ENCODE assay signal across 8 cellular contexts in the genomic region with DNA sequence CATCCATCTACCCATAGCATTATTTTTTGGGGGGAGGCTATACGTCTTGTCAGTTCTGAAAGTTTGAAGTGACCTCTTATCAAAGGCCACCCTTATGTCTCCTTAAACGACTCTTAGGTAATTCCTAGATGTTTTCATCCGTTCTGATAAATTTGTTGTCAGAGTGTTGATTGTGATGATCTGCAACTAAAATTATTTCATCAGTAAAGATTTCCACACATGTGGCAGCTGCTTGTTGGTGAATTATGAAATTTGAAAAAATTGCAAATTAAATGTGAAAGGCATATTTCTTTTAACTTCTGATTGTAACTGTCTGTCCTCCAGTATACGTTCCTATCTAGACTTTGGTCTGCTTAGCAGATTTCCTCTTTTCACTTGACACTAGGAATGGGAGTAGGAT. TPM values are rescaled to one million over a fixed set of nuclear protein-coding genes. Genes with fewer than 3 reads are reported as not detected.
DNase-seq lines count a peak whose midpoint lies in the region; ATAC-seq, FAIRE-seq and TF ChIP-seq lines count a peak whose summit lies in the region.

No MANE protein-coding gene starts in this region.

- 1% methylated on average over 4 of the region's 4 CpGs for WGBS in HepG2 (ENCODE audit: low lambda C conversion rate)

- H3K4me2 ChIP-seq in HepG2 (ENCODE audit: low read depth, low read length), result peak overlapping the region; percentile 75

- no peak for TF ChIP-seq RAD21 in HepG2 (CRISPR knock-in tag; IDR thresholded peaks at IDR 0.05)

- no peak for ATAC-seq in HepG2

- DNase-seq in activated naive CD4-positive, alpha-beta T cell treated with anti-CD3 and anti-CD28 coated beads, Interleukin-2, amount 10 ng/mL, durations not matched to agents 7 days and 5 days, result no peak
- DNase-seq in activated naive CD4-positive, alpha-beta T cell (lab: John Stamatoyannopoulos, UW), result no peak
- DNase-seq in activated T-helper 2 cell treated with anti-CD3 and anti-CD28 coated beads, Interferon-gamma antibody, Interleukin-2, Interleukin-4, amounts not matched to agents 10 μg/mL and 5 μg/mL and 100 μg/mL, durations not matched to agents 14 hours and 24 hours and 36 hours (ENCODE audit: low spot score), result no peak
- DNase-seq in HepG2 (ENCODE audit: low spot score) (no peak), tibial artery (no peak), NCI-H524 (lab: John Stamatoyannopoulos, UW) (no peak), RPMI8226 (no peak), Ammon's horn (ENCODE audit: low spot score) (no peak)

- POLR2A ChIA-PET in HepG2 (lab: Yijun Ruan, JAX), result interaction anchor here (1.1 kb wide), 1 partner anchor 24 kb away, joined by 3 read pairs; no protein-coding TSS in a partner anchor

- H2AFZ ChIP-seq in HepG2 (ENCODE audit: low read length), result no peak overlapping the region

- peaks cover 10% of the 10 kb centered on the region for H3K27me3 Mint-ChIP-seq in activated naive CD4-positive, alpha-beta T cell treated with anti-CD3 and anti-CD28 coated beads, Interleukin-2, amount 10 ng/mL, durations not matched to agents 7 days and 5 days
- H3K27me3 Mint-ChIP-seq in activated T-helper 2 cell treated with anti-CD3 and anti-CD28 coated beads, Interferon-gamma antibody, Interleukin-2, Interleukin-4, amounts not matched to agents 10 μg/mL and 5 μg/mL and 100 μg/mL, durations not matched to agents 14 hours and 24 hours and 36 hours (ENCODE audit: low read depth), result peaks cover 5% of the 10 kb centered on the region

- H3K4me1 Mint-ChIP-seq in activated naive CD4-positive, alpha-beta T cell treated with anti-CD3 and anti-CD28 coated beads, Interleukin-2, amount 10 ng/mL, durations not matched to agents 7 days and 5 days, result peaks cover 61% of the 10 kb centered on the region
- H3K4me1 Mint-ChIP-seq in activated T-helper 2 cell treated with anti-CD3 and anti-CD28 coated beads, Interferon-gamma antibody, Interleukin-2, Interleukin-4, amounts not matched to agents 10 μg/mL and 5 μg/mL and 100 μg/mL, durations not matched to agents 14 hours and 24 hours and 36 hours (ENCODE audit: low read depth), result peaks cover 47% of the 10 kb centered on the region

- peak overlapping the region; percentile 92 to 100 (median 94); a peak in 5 of 6 replicates for H3K4me3 ChIP-seq in HepG2 (replicated peaks in 1 of 3; ENCODE audit: insufficient read depth in 1 of 3, low read depth in 2 of 3, low read length in 3 of 3)
- peak overlapping the region; percentile 72 to 98 for H3K4me3 ChIP-seq in tibial artery

- H3K27me3 ChIP-seq in HepG2 (ENCODE audit: control insufficient read depth in 1 of 2, insufficient read depth in 2 of 2, low read length in 2 of 2) (no peaks in the 10 kb centered on the region), tibial artery (no peaks in the 10 kb centered on the region)

- FAIRE-seq in HepG2 (lab: Jason Lieb, UNC), result peak; percentile 58

- H3K9me3 Mint-ChIP-seq in activated naive CD4-positive, alpha-beta T cell treated with anti-CD3 and anti-CD28 coated beads, Interleukin-2, amount 10 ng/mL, durations not matched to agents 7 days and 5 days, result no peaks in the 10 kb centered on the region
- no peaks in the 10 kb centered on the region for H3K9me3 Mint-ChIP-seq in activated T-helper 2 cell treated with anti-CD3 and anti-CD28 coated beads, Interferon-gamma antibody, Interleukin-2, Interleukin-4, amounts not matched to agents 10 μg/mL and 5 μg/mL and 100 μg/mL, durations not matched to agents 14 hours and 24 hours and 36 hours

- no peak for TF ChIP-seq POLR2A in HepG2 (IDR thresholded peaks at IDR 0.05; ENCODE audit: insufficient read depth in 1 of 2, low read depth in 2 of 2, low read length in 2 of 2)

- TF ChIP-seq CTCF in HepG2 (CRISPR knock-in tag; IDR thresholded peaks at IDR 0.05) (no peak), tibial artery (IDR thresholded peaks at IDR 0.05) (no peak)

- peaks cover 11% of the 10 kb centered on the region for H3K36me3 Mint-ChIP-seq in activated naive CD4-positive, alpha-beta T cell treated with anti-CD3 and anti-CD28 coated beads, Interleukin-2, amount 10 ng/mL, durations not matched to agents 7 days and 5 days
- peaks cover 35% of the 10 kb centered on the region for H3K36me3 Mint-ChIP-seq in activated T-helper 2 cell treated with anti-CD3 and anti-CD28 coated beads, Interferon-gamma antibody, Interleukin-2, Interleukin-4, amounts not matched to agents 10 μg/mL and 5 μg/mL and 100 μg/mL, durations not matched to agents 14 hours and 24 hours and 36 hours (ENCODE audit: low read depth)

- intact Hi-C loops in activated T-helper 2 cell treated with anti-CD3 and anti-CD28 coated beads, Interferon-gamma antibody, Interleukin-2, Interleukin-4, amounts not matched to agents 10 μg/mL and 5 μg/mL and 100 μg/mL, durations not matched to agents 14 hours and 24 hours and 36 hours (cut with micrococcal nuclease), result loop anchor here (10.0 kb wide), 2 partner anchors 87 to 937 kb away; partner anchors contain the start of gene WNK1
- intact Hi-C loops in HepG2 (cut with micrococcal nuclease; ENCODE audit: unreplicated experiment), result loop anchor here (2.0 to 5.0 kb wide), 4 partner anchors 15 to 100 kb away; no protein-coding TSS in a partner anchor
- intact Hi-C loops in tibial artery (cut with DNase I; ENCODE audit: low total_unique reads), result loop anchor here (5.0 kb wide), 1 partner anchor 40 kb away; no protein-coding TSS in a partner anchor

- peaks cover 49% of the 10 kb centered on the region for H4K20me1 ChIP-seq in HepG2 (ENCODE audit: insufficient read depth, low read length)

- H3K9me3 ChIP-seq in HepG2 (ENCODE audit: low read length) (no peaks in the 10 kb centered on the region), tibial artery (no peaks in the 10 kb centered on the region)

- CTCF ChIA-PET in activated naive CD4-positive, alpha-beta T cell treated with anti-CD3 and anti-CD28 coated beads, Interleukin-2, amount 10 ng/mL, durations not matched to agents 7 days and 5 days (lab: Charles Lee), result no interaction called here
- CTCF ChIA-PET in HepG2 (lab: Yijun Ruan, JAX; ENCODE audit: low intra/inter-chr PET ratio, low total read pairs), result no interaction called here

- H3K27ac Mint-ChIP-seq in activated naive CD4-positive, alpha-beta T cell treated with anti-CD3 and anti-CD28 coated beads, Interleukin-2, amount 10 ng/mL, durations not matched to agents 7 days and 5 days, result peak overlapping the region; percentile 96
- H3K27ac Mint-ChIP-seq in activated T-helper 2 cell treated with anti-CD3 and anti-CD28 coated beads, Interferon-gamma antibody, Interleukin-2, Interleukin-4, amounts not matched to agents 10 μg/mL and 5 μg/mL and 100 μg/mL, durations not matched to agents 14 hours and 24 hours and 36 hours, result peak overlapping the region; percentile 96

- H3K9ac ChIP-seq in HepG2 (ENCODE audit: insufficient read depth, low read depth, low read length), result peak overlapping the region; percentile 95

- H3K4me1 ChIP-seq in HepG2 (ENCODE audit: insufficient read depth, low read length), result peaks cover 58% of the 10 kb centered on the region
- peaks cover 0 to 39% (median 29%) of the 10 kb centered on the region in 4 donors for H3K4me1 ChIP-seq in tibial artery

- peaks cover 0 to 5% of the 10 kb centered on the region in 2 experiments; a peak in 1 of 5 replicates for H3K36me3 ChIP-seq in HepG2 (replicated peaks in 1 of 2; ENCODE audit: control insufficient read depth in 1 of 2, insufficient read depth in 2 of 2, low read length in 2 of 2)
- H3K36me3 ChIP-seq in tibial artery, result no peaks in the 10 kb centered on the region

- TF ChIP-seq EP300 in HepG2 (IDR thresholded peaks at IDR 0.05; ENCODE audit: low read depth in 2 of 2, low read length in 2 of 2) (no peak), HepG2 (CRISPR knock-in tag; IDR thresholded peaks at IDR 0.05; ENCODE audit: borderline replicate concordance) (no peak)

- in situ Hi-C loops in HepG2 (cut with HindIII; ENCODE audit: extremely low pct_ligation_motif_present, low pct_unique_long_range_greater_than_20kb), result no loop called here

- peak overlapping the region; percentile 93 for H3K4me3 Mint-ChIP-seq in activated naive CD4-positive, alpha-beta T cell treated with anti-CD3 and anti-CD28 coated beads, Interleukin-2, amount 10 ng/mL, durations not matched to agents 7 days and 5 days
- H3K4me3 Mint-ChIP-seq in activated T-helper 2 cell treated with anti-CD3 and anti-CD28 coated beads, Interferon-gamma antibody, Interleukin-2, Interleukin-4, amounts not matched to agents 10 μg/mL and 5 μg/mL and 100 μg/mL, durations not matched to agents 14 hours and 24 hours and 36 hours (ENCODE audit: low read depth), result peak overlapping the region; percentile 100

- H3K27ac ChIP-seq in HepG2 (ENCODE audit: extremely low read length, insufficient read depth, low read length) (peak overlapping the region; percentile 92), tibial artery (peak overlapping the region in 1 of 2 donors; percentile 95)

- H3K79me2 ChIP-seq in HepG2 (ENCODE audit: insufficient read depth, low read length), result peaks cover 61% of the 10 kb centered on the region

- TSS peak; percentile 70 for BruUV-seq in HepG2 (replicated peaks; lab: Mats Ljungman, UMichigan)

RNA-seq across cellular contexts. Expression of gene ADIPOR2, which starts 1.4 kb away (rescaled TPM):
- 69.2 and 81.0 TPM in 2 replicates for total RNA-seq in activated T-helper 2 cell treated with anti-CD3 and anti-CD28 coated beads, Interferon-gamma antibody, Interleukin-2, Interleukin-4, amounts not matched to agents 10 μg/mL and 5 μg/mL and 100 μg/mL, durations not matched to agents 14 hours and 24 hours and 36 hours
- 35.2 and 40.8 TPM in 2 replicates for total RNA-seq in HepG2 (2016; rRNA removed; fragmentation: Illumina TruSeq; extraction: Trizol)
- total RNA-seq in HepG2 (2016; cell fraction: cytosol; rRNA removed; fragmentation: Illumina TruSeq; extraction: Trizol; ENCODE audit: low read depth), result 14.0 and 15.3 TPM in 2 replicates
- 34.6 and 36.8 TPM in 2 replicates for total RNA-seq in HepG2 (2016; cell fraction: insoluble cytoplasmic fraction; rRNA removed; fragmentation: Illumina TruSeq; extraction: Trizol)
- 32.2 and 37.5 TPM in 2 replicates for total RNA-seq in HepG2 (2016; cell fraction: membrane; rRNA removed; fragmentation: Illumina TruSeq; extraction: Trizol)
- total RNA-seq in HepG2 (2016; cell fraction: nucleus; rRNA removed; fragmentation: Illumina TruSeq; extraction: Trizol), result 57.1 and 62.9 TPM in 2 replicates
- polyA plus RNA-seq in HepG2 (2011; rRNA removed), result 52.2 and 56.5 TPM in 2 replicates
- polyA plus RNA-seq in HepG2 (2011; cell fraction: cytosol; rRNA removed), result 30.4 and 47.3 TPM in 2 replicates
- polyA plus RNA-seq in HepG2 (2011; cell fraction: nucleus; rRNA removed), result 39.2 and 60.6 TPM in 2 replicates
- 68.6 and 70.3 TPM in 2 replicates for polyA plus RNA-seq in HepG2 (2012)
- 8.2 TPM in 2 replicates for polyA plus RNA-seq in HepG2 (2016; cell fraction: cytosol; fragmentation: Illumina TruSeq; extraction: Trizol; ENCODE audit: low read depth)
- 42.4 and 47.2 TPM in 2 replicates for polyA plus RNA-seq in HepG2 (2016; cell fraction: insoluble cytoplasmic fraction; fragmentation: Illumina TruSeq; extraction: Trizol; ENCODE audit: low read depth)
- 24.7 and 28.3 TPM in 2 replicates for polyA plus RNA-seq in HepG2 (2016; cell fraction: membrane; fragmentation: Illumina TruSeq; extraction: Trizol; ENCODE audit: low read depth)
- polyA plus RNA-seq in HepG2 (2016; cell fraction: nucleus; fragmentation: Illumina TruSeq; extraction: Trizol; ENCODE audit: insufficient read depth, low read depth), result 75.6 and 80.5 TPM in 2 replicates
- 53.2 and 63.9 TPM in 2 replicates for polyA minus RNA-seq in HepG2 (2011; rRNA and poly(A)+ RNA removed; ENCODE audit: low replicate concordance)
- 37.1 and 43.3 TPM in 2 replicates for polyA minus RNA-seq in HepG2 (2011; cell fraction: cytosol; rRNA and poly(A)+ RNA removed)
- polyA minus RNA-seq in HepG2 (2011; cell fraction: nucleus; rRNA and poly(A)+ RNA removed), result 89.9 and 92.1 TPM in 2 replicates
